21 cellular contexts compared by ENCODE assay signal in genomic region chr18:56935531-56936040, GRCh38.
"Had no signal": no experiment of that assay in that cellular context is flagged by ENCODE, and none has a peak within 500 bp of the region (broad histone marks: within the 10 kb centered on the region; RNA-seq: fewer than 3 reads in every experiment).

No MANE protein-coding gene starts in this region.

- H3K9me3 ChIP-seq: MG63, SK-N-SH had no signal

- H3K4me3 Mint-ChIP-seq: T-cell had no signal

- H3K27me3 Mint-ChIP-seq: T-cell had no signal

- H3K4me3 ChIP-seq: MG63 had no signal

- H3K9me3 Mint-ChIP-seq: T-cell had no signal

- H3K9ac ChIP-seq: SK-N-SH had no signal

- H3K27me3 ChIP-seq: MG63 had no signal

- H3K27ac ChIP-seq: RWPE1 had no signal

- DNase-seq: IMR-90; Karpas-422; KG1; MG63; NCI-H1092; NCI-H1105 treated with DMSO at 0.1 percent for 48 hours; NCI-H1417 treated with DMSO at 0.1 percent for 48 hours; NCI-H146; NCI-H1694 treated with DMSO at 0.1 percent for 48 hours; NCI-H1930; NCI-H2081; NCI-H2107; NCI-H524; NCI-H526 treated with DMSO at 0.1 percent for 48 hours; NK-92 treated with Interleukin-12 subunit alpha and Interleukin-12 subunit beta, amount 100 ng/mL, for 24 hours; PC-3; SHP77; SK-N-SH; SW 1271; T-cell had no signal

- H3K36me3 ChIP-seq: MG63 had no signal

- H3K4me2 ChIP-seq: SK-N-SH had no signal

- H3K27ac Mint-ChIP-seq: T-cell had no signal

- H3K4me1 Mint-ChIP-seq: T-cell had no signal
